10 cellular contexts compared by ENCODE assay signal in the genomic region with DNA sequence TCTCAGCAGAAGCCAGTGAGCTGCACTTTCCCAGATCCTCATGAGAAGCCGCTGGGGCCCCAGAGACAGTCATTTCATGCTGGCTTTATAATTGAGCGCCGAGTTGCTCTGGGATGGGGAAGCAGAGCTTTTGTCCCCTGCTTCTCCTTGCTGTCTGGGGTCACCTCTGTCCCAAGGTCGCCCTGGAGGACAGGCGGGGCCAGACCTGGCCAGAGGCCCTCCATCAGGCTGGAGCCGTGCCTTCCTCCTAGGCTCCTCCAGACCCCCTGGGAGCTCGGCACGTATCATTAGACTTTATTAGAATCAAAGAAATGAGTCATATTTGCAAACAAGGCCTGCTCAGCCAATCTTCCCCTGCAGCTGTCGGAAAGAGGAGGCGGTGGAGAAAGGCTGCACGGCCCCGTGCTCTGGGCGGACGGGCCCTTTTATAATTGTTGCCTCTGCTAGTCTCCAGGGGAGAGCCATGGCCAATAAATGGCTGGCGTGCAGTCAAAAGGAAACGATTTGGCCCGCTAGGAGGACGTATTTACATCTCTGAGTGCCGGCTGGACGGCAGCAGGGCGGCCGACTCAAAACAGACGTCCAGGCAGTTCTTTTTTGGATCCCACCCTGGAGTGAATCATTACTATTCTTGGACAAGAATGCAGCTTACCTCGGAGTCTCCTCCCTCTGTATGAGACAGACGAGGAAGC. TPM values are rescaled to one million over a fixed set of nuclear protein-coding genes. Genes with fewer than 3 reads are reported as not detected.
DNase-seq lines count a peak whose midpoint lies in the region; ATAC-seq and TF ChIP-seq lines count a peak whose summit lies in the region.
"Had no signal": no experiment of that assay in that cellular context is flagged by ENCODE, and none has a peak within 500 bp of the region (broad histone marks: within the 10 kb centered on the region; RNA-seq: fewer than 3 reads in every experiment).

No MANE protein-coding gene starts in this region.

- DNase-seq in AG04450 (ENCODE audit: low read depth, low spot score) (peak; percentile 96), NCI-H2081 (lab: John Stamatoyannopoulos, UW) (peak; percentile 87 to 98), coronary artery (ENCODE audit: low spot score) (peak; percentile 95), memory B cell (ENCODE audit: low spot score in 2 of 2) (no peak), tibial artery (peak; percentile 95 to 97), germinal center (ENCODE audit: low spot score) (no peak)
- no peak for DNase-seq in activated CD4-positive, alpha-beta T cell treated with anti-CD3 and anti-CD28 coated beads for 1 hour
- DNase-seq: DND-41 had no signal

- peak overlapping the region; percentile 100 for H3K27ac ChIP-seq in AG04450 (ENCODE audit: low read depth, low read length)
- peak overlapping the region; percentile 72 to 87 for H3K27ac ChIP-seq in coronary artery
- peak overlapping the region; percentile 79 to 82 for H3K27ac ChIP-seq in tibial artery

- peaks cover 10 to 42% (median 29%) of the 10 kb centered on the region in 4 donors for H3K4me1 ChIP-seq in tibial artery

- no peak overlapping the region for H3K4me3 Mint-ChIP-seq in memory B cell
- H3K4me3 Mint-ChIP-seq: stimulated activated naive CD8-positive, alpha-beta T cell treated with anti-CD3 and anti-CD28 coated beads, Interleukin-15, Interleukin-2, amounts not matched to agents 100 ng/mL and 50 ng/mL, for 24 hours had no signal

- POLR2A ChIA-PET in AG04450 (lab: Yijun Ruan, JAX) = interaction anchor here (0.8 to 2.3 kb wide), 18 partner anchors 8 to 328 kb away, joined by 3 to 14 read pairs (median 4); a partner anchor contains a TSS

- CTCF ChIA-PET in AG04450 (lab: Charles Lee) = interaction anchor here (0.5 to 5.7 kb wide), 5 partner anchors 14 to 249 kb away, joined by 3 to 49 read pairs (median 4); no protein-coding TSS in a partner anchor

- H3K27ac Mint-ChIP-seq in memory B cell = peak overlapping the region; percentile 93
- H3K27ac Mint-ChIP-seq: stimulated activated naive CD8-positive, alpha-beta T cell treated with anti-CD3 and anti-CD28 coated beads, Interleukin-15, Interleukin-2, amounts not matched to agents 100 ng/mL and 50 ng/mL, for 24 hours had no signal

- ATAC-seq in memory B cell (ENCODE audit: low read depth) = no peak
- no peak for ATAC-seq in HG02798 (IDR thresholded peaks at IDR 0.05; ENCODE audit: poor library complexity, unreplicated experiment)

- TF ChIP-seq CTCF in AG04450 (IDR thresholded peaks at IDR 0.05; ENCODE audit: low read depth, low read length) = peak; percentile 30
- no peak for TF ChIP-seq CTCF in coronary artery (IDR thresholded peaks at IDR 0.05)
- TF ChIP-seq CTCF in tibial artery (IDR thresholded peaks at IDR 0.05) = peak; percentile 31 to 49

- no peaks in the 10 kb centered on the region for H3K9me3 Mint-ChIP-seq in memory B cell
- H3K9me3 Mint-ChIP-seq: stimulated activated naive CD8-positive, alpha-beta T cell treated with anti-CD3 and anti-CD28 coated beads, Interleukin-15, Interleukin-2, amounts not matched to agents 100 ng/mL and 50 ng/mL, for 24 hours had no signal

- peaks cover 18% of the 10 kb centered on the region for H3K4me1 Mint-ChIP-seq in memory B cell

- peaks cover 1 to 23% (median 13%) of the 10 kb centered on the region in 3 donors for H3K36me3 ChIP-seq in tibial artery

- H3K9me3 ChIP-seq in AG04450 (ENCODE audit: control insufficient read depth, insufficient read depth, low read length) (no peaks in the 10 kb centered on the region; the same call in 1 of the 2 replicates), tibial artery (no peaks in the 10 kb centered on the region)

- H3K36me3 Mint-ChIP-seq in memory B cell = peaks cover 26% of the 10 kb centered on the region

- no peaks in the 10 kb centered on the region for H3K27me3 Mint-ChIP-seq in memory B cell
- H3K27me3 Mint-ChIP-seq: stimulated activated naive CD8-positive, alpha-beta T cell treated with anti-CD3 and anti-CD28 coated beads, Interleukin-15, Interleukin-2, amounts not matched to agents 100 ng/mL and 50 ng/mL, for 24 hours had no signal

- peak overlapping the region; percentile 32 for H3K4me3 ChIP-seq in AG04450 (ENCODE audit: low read depth, low read length)
- H3K4me3 ChIP-seq in coronary artery = peak overlapping the region; percentile 30
- H3K4me3 ChIP-seq in tibial artery = no peak overlapping the region

- H3K27me3 ChIP-seq in AG04450 (ENCODE audit: control insufficient read depth, insufficient read depth, low read length) (no peaks in the 10 kb centered on the region), tibial artery (no peaks in the 10 kb centered on the region)

- intact Hi-C loops in tibial artery (cut with DNase I; ENCODE audit: low total_unique reads) = loop anchor here (2.0 to 10.0 kb wide), 2 partner anchors 50 to 328 kb away; a partner anchor contains a TSS

RNA-seq across cellular contexts. Expression of a gene that starts 50.4 kb away (rescaled TPM):
- 30.8 and 33.5 TPM in 2 replicates for polyA plus RNA-seq in AG04450 (2011; rRNA removed)
- polyA minus RNA-seq in AG04450 (2011; rRNA and poly(A)+ RNA removed) = 60.0 and 62.6 TPM in 2 replicates

Comparison
In these comparisons a context has a peak if more than half of its experiments do, and no peak if none do; other contexts are left out.
1. DNase-seq: peak in AG04450 (single experiment), NCI-H2081 (2 of 2), coronary artery (single experiment) and tibial artery (2 of 2); none in memory B cell (0 of 2), activated CD4-positive, alpha-beta T cell treated with anti-CD3 and anti-CD28 coated beads for 1 hour (single experiment) and germinal center (single experiment).
2. H3K4me3 ChIP-seq: peak in AG04450 (single experiment) and coronary artery (single experiment); none in tibial artery (0 of 2).
3. Peak in every context shown above with its lines, with median percentiles within 50 percentile points of each other: H3K27ac ChIP-seq.